ENCODE assay signal across 8 cellular contexts in genomic region chr5:179795863-179796833, GRCh38. TPM values are rescaled to one million over a fixed set of nuclear protein-coding genes. Genes with fewer than 3 reads are reported as not detected.
DNase-seq lines count a peak whose midpoint lies in the region; ATAC-seq and TF ChIP-seq lines count a peak whose summit lies in the region.

No MANE protein-coding gene starts in this region.

- H3K4me1 ChIP-seq in colonic mucosa: peaks cover 4% of the 10 kb centered on the region

- intact Hi-C loops in colonic mucosa (cut with DNase I): loop anchor here (5.0 kb wide), 2 partner anchors 34 to 61 kb away; partner anchors contain the start of gene MRNIP

- peaks cover 22% of the 10 kb centered on the region for H3K36me3 ChIP-seq in colonic mucosa

- peak overlapping the region; percentile 58 for H3K4me3 ChIP-seq in colonic mucosa

- H3K27ac ChIP-seq in colonic mucosa (peak overlapping the region; percentile 94), layer of hippocampus (ENCODE audit: low read depth, low read length) (peak overlapping the region; percentile 59)

- peak; percentile 70 to 71 for DNase-seq in AML-193 (lab: John Stamatoyannopoulos, UW)
- peak; percentile 89 for DNase-seq in NCI-H2196 (lab: John Stamatoyannopoulos, UW; ENCODE audit: unreplicated experiment)
- DNase-seq in activated CD4-positive, CD25-positive, alpha-beta regulatory T cell (lab: John Stamatoyannopoulos, UW): peak; percentile 38 to 76 (median 52)
- DNase-seq in colonic mucosa: peak; percentile 86
- DNase-seq in stimulated activated CD4-positive, alpha-beta T cell treated with anti-CD3 and anti-CD28 coated beads, Interleukin-2, amount 100 ng/mL, for 24 hours: peak; percentile 71 to 76

- TF ChIP-seq CTCF in colonic mucosa (IDR thresholded peaks at IDR 0.05): peak; percentile 75

- peak; percentile 71 for ATAC-seq in GM18858 (IDR thresholded peaks at IDR 0.05; ENCODE audit: unreplicated experiment)
- peak; percentile 68 for ATAC-seq in HG03025 (IDR thresholded peaks at IDR 0.05; ENCODE audit: low FRiP score, unreplicated experiment)

- peak overlapping the region; percentile 72 to 83 for H3K9ac ChIP-seq in colonic mucosa (ENCODE audit: low read depth in 2 of 2, low read length in 2 of 2)

- H3K27me3 ChIP-seq in colonic mucosa (no peaks in the 10 kb centered on the region), layer of hippocampus (ENCODE audit: control insufficient read depth, insufficient read depth, low read length) (no peaks in the 10 kb centered on the region)

- H3K9me3 ChIP-seq in colonic mucosa: no peaks in the 10 kb centered on the region

RNA-seq across cellular contexts. Expression of gene LTC4S, which starts 2.4 kb away (rescaled TPM):
- 1 to 10 TPM; 5.3 to 5.4 TPM for total RNA-seq in colonic mucosa

RNA-seq across cellular contexts. Expression of gene MGAT4B, which starts 10.5 kb away (rescaled TPM):
- total RNA-seq in colonic mucosa: 100 to 1,000 TPM; 332 to 540 TPM

RNA-seq across cellular contexts. Expression of gene SQSTM1, which starts 24.6 kb away (rescaled TPM):
- 100 to 1,000 TPM; 262 to 388 TPM for total RNA-seq in colonic mucosa

Comparison
In these comparisons a context has a peak if more than half of its experiments do, and no peak if none do; other contexts are left out.
1. Peak in every context shown above with its lines: DNase-seq, ATAC-seq, H3K4me3 ChIP-seq and H3K27ac ChIP-seq.